27 cellular contexts compared by ENCODE assay signal in the genomic region with DNA sequence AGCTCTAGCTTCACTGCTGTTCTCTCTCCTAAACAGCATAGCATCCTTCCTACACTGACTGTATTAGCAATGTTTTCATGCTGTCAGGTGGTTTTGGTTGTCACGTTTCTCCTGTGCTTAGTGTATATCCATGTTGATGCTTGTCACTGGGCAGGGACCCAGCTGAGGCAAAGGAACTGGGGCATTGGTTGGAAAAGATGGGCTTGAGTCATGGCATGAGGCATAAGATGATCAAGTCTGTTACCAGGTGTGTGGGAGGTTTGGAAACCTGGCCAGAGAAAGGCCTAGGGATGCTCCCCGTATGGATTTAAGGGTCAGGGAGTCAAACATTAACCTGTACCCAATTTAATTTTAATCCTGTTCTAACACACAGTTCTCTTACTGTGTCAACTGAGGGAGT.
A peak's percentile ranks its signal among the peaks of the same experiment; 100 is the strongest.
DNase-seq lines count a peak whose midpoint lies in the region; ATAC-seq, FAIRE-seq and TF ChIP-seq lines count a peak whose summit lies in the region.
"Had no signal": no experiment of that assay in that cellular context is flagged by ENCODE, and none has a peak within 500 bp of the region (broad histone marks: within the 10 kb centered on the region; RNA-seq: fewer than 3 reads in every experiment).

No MANE protein-coding gene starts in this region.

- no peak overlapping the region for H3K9ac ChIP-seq in astrocyte (ENCODE audit: low read length)
- H3K9ac ChIP-seq in liver (ENCODE audit: low read depth in 1 of 2, low read length in 2 of 2) = no peak overlapping the region
- H3K9ac ChIP-seq: parathyroid adenoma had no signal

- WGBS in liver = 31% methylated on average over 2 of the region's 2 CpGs

- no peaks in the 10 kb centered on the region for H3K27me3 ChIP-seq in astrocyte (ENCODE audit: insufficient read depth, low read length)
- H3K27me3 ChIP-seq in liver (ENCODE audit: control insufficient read depth in 4 of 4, insufficient read depth in 4 of 4, low read length in 3 of 4) = no peaks in the 10 kb centered on the region
- H3K27me3 ChIP-seq: colonic mucosa, heart right ventricle, Peyer's patch, sigmoid colon, testis had no signal

- no peak overlapping the region for H3K4me2 ChIP-seq in astrocyte (ENCODE audit: low read length)

- H4K20me1 ChIP-seq in astrocyte (ENCODE audit: insufficient read depth, low read length) = no peaks in the 10 kb centered on the region

- H3K27ac Mint-ChIP-seq in activated T-cell treated with anti-CD3 and anti-CD28 coated beads, Interleukin-2, amount 50 U/mL, for 72 hours = no peak overlapping the region
- H3K27ac Mint-ChIP-seq in activated T-cell treated with anti-CD3 and anti-CD28 coated beads, Interleukin-2, amount 50 U/mL, for 24 hours = no peak overlapping the region
- H3K27ac Mint-ChIP-seq in astrocyte (ENCODE audit: unreplicated experiment) = no peak overlapping the region
- H3K27ac Mint-ChIP-seq: activated T-helper 1 cell treated with anti-CD3 and anti-CD28 coated beads, Interleukin-12 subunit alpha, Interleukin-12 subunit beta, Interleukin-2, Interleukin-4 antibody, amounts not matched to agents 30 ng/mL and 10 ng/mL and 1 ng/mL, durations not matched to agents 14 hours and 24 hours and 36 hours; brain; nephron progenitor cell had no signal

- H3K79me2 ChIP-seq in astrocyte (ENCODE audit: insufficient read depth, low read length) = peaks cover 4% of the 10 kb centered on the region

- peak in 1 of 2 donors; percentile 3 for DNase-seq in activated T-cell treated with anti-CD3 and anti-CD28 coated beads, Interleukin-2, amount 50 U/mL, for 72 hours
- DNase-seq in activated T-cell treated with anti-CD3 and anti-CD28 coated beads, Interleukin-2, amount 50 U/mL, for 24 hours = no peak
- DNase-seq in HT1080 (ENCODE audit: low read depth) = peak; percentile 45
- DNase-seq in astrocyte (ENCODE audit: low read depth) = peak; percentile 23
- no peak for DNase-seq in GOT3 (lab: John Stamatoyannopoulos, UW)
- DNase-seq: C1 segment of cervical spinal cord; colonic mucosa; heart right ventricle; left ventricle myocardium inferior; NCI-H1417 treated with DMSO at 0.1 percent for 48 hours; NCI-H524; nephron progenitor cell; NK-92 treated with Interleukin-12 subunit alpha and Interleukin-12 subunit beta, amount 100 ng/mL, for 24 hours; Peyer's patch; sigmoid colon; T-helper 2 cell; testis had no signal

- H3K4me3 ChIP-seq in astrocyte (ENCODE audit: insufficient read depth, low read depth, low read length) (no peak overlapping the region), liver (ENCODE audit: low read depth in 1 of 3, low read length in 3 of 3) (no peak overlapping the region)
- H3K4me3 ChIP-seq: colonic mucosa, heart right ventricle, left ventricle myocardium inferior, Peyer's patch, sigmoid colon, SK-N-MC, testis had no signal

- H3K36me3 ChIP-seq in astrocyte (ENCODE audit: insufficient read depth, low read length) (no peaks in the 10 kb centered on the region), liver (ENCODE audit: control insufficient read depth in 4 of 4, insufficient read depth in 3 of 4, low read depth in 1 of 4, low read length in 3 of 4) (no peaks in the 10 kb centered on the region)
- H3K36me3 ChIP-seq: colonic mucosa, heart right ventricle, left ventricle myocardium inferior, Peyer's patch, sigmoid colon had no signal

- TF ChIP-seq CTCF in astrocyte (IDR thresholded peaks at IDR 0.05; ENCODE audit: insufficient read depth, low read depth, low read length) (no peak), liver (IDR thresholded peaks at IDR 0.05; ENCODE audit: low read depth, low read length, missing input control) (no peak)

- no peaks in the 10 kb centered on the region for H3K9me3 Mint-ChIP-seq in activated T-cell treated with anti-CD3 and anti-CD28 coated beads, Interleukin-2, amount 50 U/mL, for 72 hours
- no peaks in the 10 kb centered on the region for H3K9me3 Mint-ChIP-seq in activated T-cell treated with anti-CD3 and anti-CD28 coated beads, Interleukin-2, amount 50 U/mL, for 24 hours
- no peaks in the 10 kb centered on the region for H3K9me3 Mint-ChIP-seq in astrocyte (ENCODE audit: unreplicated experiment)
- H3K9me3 Mint-ChIP-seq: activated T-helper 1 cell treated with anti-CD3 and anti-CD28 coated beads, Interleukin-12 subunit alpha, Interleukin-12 subunit beta, Interleukin-2, Interleukin-4 antibody, amounts not matched to agents 30 ng/mL and 10 ng/mL and 1 ng/mL, durations not matched to agents 14 hours and 24 hours and 36 hours; brain; nephron progenitor cell had no signal

- no peak for FAIRE-seq in astrocyte (lab: Jason Lieb, UNC)
- FAIRE-seq: D721Med, endometrium, H1 had no signal

- H3K9me3 ChIP-seq in astrocyte (ENCODE audit: insufficient read depth, low read depth, low read length) (no peaks in the 10 kb centered on the region), liver (ENCODE audit: control insufficient read depth in 4 of 4, low read length in 3 of 4) (no peaks in the 10 kb centered on the region)
- H3K9me3 ChIP-seq: colonic mucosa, heart right ventricle, left ventricle myocardium inferior, Peyer's patch, sigmoid colon, testis had no signal

- no peaks in the 10 kb centered on the region for H3K36me3 Mint-ChIP-seq in activated T-cell treated with anti-CD3 and anti-CD28 coated beads, Interleukin-2, amount 50 U/mL, for 72 hours (ENCODE audit: insufficient read depth in 2 of 2)
- no peaks in the 10 kb centered on the region for H3K36me3 Mint-ChIP-seq in activated T-cell treated with anti-CD3 and anti-CD28 coated beads, Interleukin-2, amount 50 U/mL, for 24 hours (ENCODE audit: low read depth)
- no peaks in the 10 kb centered on the region for H3K36me3 Mint-ChIP-seq in astrocyte (ENCODE audit: low read depth, unreplicated experiment)

- H3K4me1 Mint-ChIP-seq in activated T-cell treated with anti-CD3 and anti-CD28 coated beads, Interleukin-2, amount 50 U/mL, for 72 hours (ENCODE audit: low read depth) = peaks cover 13% of the 10 kb centered on the region
- H3K4me1 Mint-ChIP-seq in activated T-cell treated with anti-CD3 and anti-CD28 coated beads, Interleukin-2, amount 50 U/mL, for 24 hours (ENCODE audit: low read depth) = peaks cover 16% of the 10 kb centered on the region
- H3K4me1 Mint-ChIP-seq in astrocyte (ENCODE audit: low read depth, unreplicated experiment) = peaks cover 17% of the 10 kb centered on the region

- no peaks in the 10 kb centered on the region for H3K27me3 Mint-ChIP-seq in activated T-cell treated with anti-CD3 and anti-CD28 coated beads, Interleukin-2, amount 50 U/mL, for 72 hours (ENCODE audit: low read depth)
- no peaks in the 10 kb centered on the region for H3K27me3 Mint-ChIP-seq in activated T-cell treated with anti-CD3 and anti-CD28 coated beads, Interleukin-2, amount 50 U/mL, for 24 hours
- no peaks in the 10 kb centered on the region for H3K27me3 Mint-ChIP-seq in astrocyte (ENCODE audit: low read depth, unreplicated experiment)
- H3K27me3 Mint-ChIP-seq: brain had no signal

- H3K4me1 ChIP-seq in astrocyte (ENCODE audit: insufficient read depth, low read length) = peaks cover 10% of the 10 kb centered on the region
- H3K4me1 ChIP-seq in liver (ENCODE audit: control insufficient read depth in 4 of 4, insufficient read depth in 4 of 4, low read length in 3 of 4) = peaks cover 9 to 27% (median 13%) of the 10 kb centered on the region in 4 donors
- H3K4me1 ChIP-seq: colonic mucosa, parathyroid adenoma had no signal

- peak; percentile 31 to 56 for ATAC-seq in activated T-cell treated with anti-CD3 and anti-CD28 coated beads, Interleukin-2, amount 50 U/mL, for 72 hours (replicated peaks in 1 of 2)
- ATAC-seq in GM18909 (IDR thresholded peaks at IDR 0.05; ENCODE audit: poor library complexity, unreplicated experiment) (no peak), GM19351 (IDR thresholded peaks at IDR 0.05; ENCODE audit: unreplicated experiment) (no peak)

- TF ChIP-seq RAD21 in liver (IDR thresholded peaks at IDR 0.05) = no peak

- H3K27ac ChIP-seq in astrocyte (ENCODE audit: low read depth, low read length) (no peak overlapping the region), liver (ENCODE audit: low read depth in 1 of 2, low read length in 2 of 2) (peak overlapping the region; percentile 2 to 71)
- H3K27ac ChIP-seq: colonic mucosa, heart right ventricle, left ventricle myocardium inferior, parathyroid adenoma, Peyer's patch, sigmoid colon, SK-N-MC had no signal

- no peak overlapping the region for H3K4me3 Mint-ChIP-seq in activated T-cell treated with anti-CD3 and anti-CD28 coated beads, Interleukin-2, amount 50 U/mL, for 72 hours
- no peak overlapping the region for H3K4me3 Mint-ChIP-seq in activated T-cell treated with anti-CD3 and anti-CD28 coated beads, Interleukin-2, amount 50 U/mL, for 24 hours
- no peak overlapping the region for H3K4me3 Mint-ChIP-seq in astrocyte (ENCODE audit: unreplicated experiment)
- H3K4me3 Mint-ChIP-seq: activated T-helper 1 cell treated with anti-CD3 and anti-CD28 coated beads, Interleukin-12 subunit alpha, Interleukin-12 subunit beta, Interleukin-2, Interleukin-4 antibody, amounts not matched to agents 30 ng/mL and 10 ng/mL and 1 ng/mL, durations not matched to agents 14 hours and 24 hours and 36 hours; brain; nephron progenitor cell had no signal

- H2AFZ ChIP-seq in astrocyte (ENCODE audit: low read depth, low read length) = no peak overlapping the region
- H2AFZ ChIP-seq: parathyroid adenoma had no signal

TF ChIP-seq in liver, 16 proteins besides CTCF, POLR2A, EP300 and RAD21 (continues in another document):
- TF ChIP-seq HNF4A (conservative IDR thresholded peaks at IDR 0.05) (peak; percentile 20 to 30), HNF4G (IDR thresholded peaks at IDR 0.05) (no peak)
- TF ChIP-seq, protein P1, sequence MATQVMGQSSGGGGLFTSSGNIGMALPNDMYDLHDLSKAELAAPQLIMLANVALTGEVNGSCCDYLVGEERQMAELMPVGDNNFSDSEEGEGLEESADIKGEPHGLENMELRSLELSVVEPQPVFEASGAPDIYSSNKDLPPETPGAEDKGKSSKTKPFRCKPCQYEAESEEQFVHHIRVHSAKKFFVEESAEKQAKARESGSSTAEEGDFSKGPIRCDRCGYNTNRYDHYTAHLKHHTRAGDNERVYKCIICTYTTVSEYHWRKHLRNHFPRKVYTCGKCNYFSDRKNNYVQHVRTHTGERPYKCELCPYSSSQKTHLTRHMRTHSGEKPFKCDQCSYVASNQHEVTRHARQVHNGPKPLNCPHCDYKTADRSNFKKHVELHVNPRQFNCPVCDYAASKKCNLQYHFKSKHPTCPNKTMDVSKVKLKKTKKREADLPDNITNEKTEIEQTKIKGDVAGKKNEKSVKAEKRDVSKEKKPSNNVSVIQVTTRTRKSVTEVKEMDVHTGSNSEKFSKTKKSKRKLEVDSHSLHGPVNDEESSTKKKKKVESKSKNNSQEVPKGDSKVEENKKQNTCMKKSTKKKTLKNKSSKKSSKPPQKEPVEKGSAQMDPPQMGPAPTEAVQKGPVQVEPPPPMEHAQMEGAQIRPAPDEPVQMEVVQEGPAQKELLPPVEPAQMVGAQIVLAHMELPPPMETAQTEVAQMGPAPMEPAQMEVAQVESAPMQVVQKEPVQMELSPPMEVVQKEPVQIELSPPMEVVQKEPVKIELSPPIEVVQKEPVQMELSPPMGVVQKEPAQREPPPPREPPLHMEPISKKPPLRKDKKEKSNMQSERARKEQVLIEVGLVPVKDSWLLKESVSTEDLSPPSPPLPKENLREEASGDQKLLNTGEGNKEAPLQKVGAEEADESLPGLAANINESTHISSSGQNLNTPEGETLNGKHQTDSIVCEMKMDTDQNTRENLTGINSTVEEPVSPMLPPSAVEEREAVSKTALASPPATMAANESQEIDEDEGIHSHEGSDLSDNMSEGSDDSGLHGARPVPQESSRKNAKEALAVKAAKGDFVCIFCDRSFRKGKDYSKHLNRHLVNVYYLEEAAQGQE (IDR thresholded peaks at IDR 0.05) = no peak

Comparison
In these comparisons a context has a peak if more than half of its experiments do, and no peak if none do; other contexts are left out.
1. ATAC-seq: peak in activated T-cell treated with anti-CD3 and anti-CD28 coated beads, Interleukin-2, amount 50 U/mL, for 72 hours (2 of 2); none in GM18909 (single experiment) and GM19351 (single experiment).
2. DNase-seq: peak in HT1080 (single experiment) and astrocyte (single experiment); none in activated T-cell treated with anti-CD3 and anti-CD28 coated beads, Interleukin-2, amount 50 U/mL, for 24 hours (single experiment) and GOT3 (single experiment).